10 cellular contexts compared by ENCODE assay signal in genomic region chr13:41588899-41589298, GRCh38.
DNase-seq lines count a peak whose midpoint lies in the region; ATAC-seq and TF ChIP-seq lines count a peak whose summit lies in the region.
"Had no signal": no experiment of that assay in that cellular context is flagged by ENCODE, and none has a peak within 500 bp of the region (broad histone marks: within the 10 kb centered on the region; RNA-seq: fewer than 3 reads in every experiment).

No MANE protein-coding gene starts in this region.

- WGBS in IMR-90 (ENCODE audit: extremely low coverage in 2 of 2, insufficient read length in 1 of 2), 2 experiments = no CpG with 5 or more reads among the region's 2 CpGs

- H4K8ac ChIP-seq in IMR-90 (ENCODE audit: low read depth in 2 of 2, low read length in 2 of 2) = no peak overlapping the region; a peak in 1 of 4 replicates

- H3K9me1 ChIP-seq in IMR-90 (ENCODE audit: insufficient read depth, low read length) = peaks cover 13% of the 10 kb centered on the region

- H3K23ac ChIP-seq in IMR-90 (ENCODE audit: low read depth, low read length) = no peak overlapping the region

- H3K36me3 ChIP-seq in IMR-90 (ENCODE audit: control insufficient read depth, insufficient read depth, low read length) = peaks cover 6% of the 10 kb centered on the region; the same call in 1 of the 2 replicates
- no peaks in the 10 kb centered on the region for H3K36me3 ChIP-seq in uterus

- peak; percentile 74 for DNase-seq in AG09319 (ENCODE audit: extremely low read depth, low read depth)
- DNase-seq in IMR-90 = peak; percentile 97
- DNase-seq in activated T-helper 1 cell treated with anti-CD3 and anti-CD28 coated beads, Interleukin-12 subunit alpha, Interleukin-12 subunit beta, Interleukin-2, Interleukin-4 antibody, amounts not matched to agents 30 ng/mL and 10 ng/mL and 1 ng/mL, durations not matched to agents 14 hours and 24 hours and 36 hours (ENCODE audit: low spot score) = no peak
- peak; percentile 94 for DNase-seq in kidney glomerular epithelial cell (lab: John Stamatoyannopoulos, UW)
- no peak for DNase-seq in uterus
- DNase-seq in mesenteric fat pad (ENCODE audit: low spot score) = no peak
- DNase-seq in KBM-7 = no peak
- DNase-seq: head of caudate nucleus, right lobe of liver had no signal

- no peak for TF ChIP-seq CTCF in AG09319 (IDR thresholded peaks at IDR 0.05; ENCODE audit: low read depth, low read length)
- TF ChIP-seq CTCF in IMR-90 (conservative IDR thresholded peaks at IDR 0.05; ENCODE audit: low read depth, low read length) = no peak
- no peak for TF ChIP-seq CTCF in uterus (IDR thresholded peaks at IDR 0.05)

- H3K9me3 ChIP-seq in IMR-90 (ENCODE audit: control insufficient read depth, insufficient read depth, low read length) (no peaks in the 10 kb centered on the region), uterus (no peaks in the 10 kb centered on the region)
- H3K9me3 ChIP-seq: right lobe of liver had no signal

- H3K27me3 ChIP-seq in IMR-90 (ENCODE audit: control insufficient read depth, insufficient read depth, low read length) (no peaks in the 10 kb centered on the region), uterus (no peaks in the 10 kb centered on the region)
- H3K27me3 ChIP-seq: right lobe of liver had no signal

- dilution Hi-C loops in IMR-90 (cut with HindIII; ENCODE audit: low sequenced_read_pairs, unreplicated experiment) = no loop called here

- no peak overlapping the region for H2AFZ ChIP-seq in IMR-90 (replicated peaks; ENCODE audit: low read length, poor library complexity)

- peak; percentile 96 for ATAC-seq in IMR-90 (ENCODE audit: low read depth)
- no peak for ATAC-seq in GM21786 (IDR thresholded peaks at IDR 0.05; ENCODE audit: unreplicated experiment)

- no peak overlapping the region for H3K14ac ChIP-seq in IMR-90 (replicated peaks; ENCODE audit: low read depth, low read length)

- H3K36me3 Mint-ChIP-seq in activated T-helper 1 cell treated with anti-CD3 and anti-CD28 coated beads, Interleukin-12 subunit alpha, Interleukin-12 subunit beta, Interleukin-2, Interleukin-4 antibody, amounts not matched to agents 30 ng/mL and 10 ng/mL and 1 ng/mL, durations not matched to agents 14 hours and 24 hours and 36 hours (ENCODE audit: low read depth) = peaks cover 13% of the 10 kb centered on the region

- H3K4me3 ChIP-seq in IMR-90 (ENCODE audit: insufficient read depth, low read depth, low read length) = no peak overlapping the region
- H3K4me3 ChIP-seq in uterus = no peak overlapping the region
- H3K4me3 ChIP-seq: right lobe of liver had no signal

- H3K27me3 Mint-ChIP-seq in activated T-helper 1 cell treated with anti-CD3 and anti-CD28 coated beads, Interleukin-12 subunit alpha, Interleukin-12 subunit beta, Interleukin-2, Interleukin-4 antibody, amounts not matched to agents 30 ng/mL and 10 ng/mL and 1 ng/mL, durations not matched to agents 14 hours and 24 hours and 36 hours (ENCODE audit: insufficient read depth) = no peaks in the 10 kb centered on the region

- no peaks in the 10 kb centered on the region for H4K20me1 ChIP-seq in IMR-90 (ENCODE audit: insufficient read depth, low read length)

- no peak overlapping the region for H3K56ac ChIP-seq in IMR-90 (ENCODE audit: extremely low read depth, insufficient read depth, low read length)

- BruUV-seq in IMR-90 (replicated peaks; lab: Mats Ljungman, UMichigan) = no TSS peak

- intact Hi-C loops in IMR-90 (cut with micrococcal nuclease) = no loop called here
- intact Hi-C loops in activated T-helper 1 cell treated with anti-CD3 and anti-CD28 coated beads, Interleukin-12 subunit alpha, Interleukin-12 subunit beta, Interleukin-2, Interleukin-4 antibody, amounts not matched to agents 30 ng/mL and 10 ng/mL and 1 ng/mL, durations not matched to agents 14 hours and 24 hours and 36 hours (cut with micrococcal nuclease) = no loop called here
- intact Hi-C loops in uterus (cut with DNase I; ENCODE audit: low total_unique reads) = no loop called here

- no peak overlapping the region for H3K18ac ChIP-seq in IMR-90 (ENCODE audit: low read depth, low read length)

- no peak overlapping the region for H4K5ac ChIP-seq in IMR-90 (ENCODE audit: low read depth, low read length)

- peak overlapping the region; percentile 88 for H2BK5ac ChIP-seq in IMR-90 (ENCODE audit: low read depth, low read length, poor library complexity, severe bottlenecking)

- CTCF ChIA-PET in IMR-90 (lab: Yijun Ruan, JAX) = interaction anchor here (1.1 kb wide), 1 partner anchor 130 kb away, joined by 3 read pairs; no protein-coding TSS in a partner anchor

- POLR2A ChIA-PET in IMR-90 (lab: Charles Lee; ENCODE audit: unreplicated experiment) = no interaction called here

- H3K4me3 Mint-ChIP-seq in activated T-helper 1 cell treated with anti-CD3 and anti-CD28 coated beads, Interleukin-12 subunit alpha, Interleukin-12 subunit beta, Interleukin-2, Interleukin-4 antibody, amounts not matched to agents 30 ng/mL and 10 ng/mL and 1 ng/mL, durations not matched to agents 14 hours and 24 hours and 36 hours = no peak overlapping the region

- no peak overlapping the region for H4K91ac ChIP-seq in IMR-90 (ENCODE audit: insufficient read depth, low read depth, low read length)

- H3K9me3 Mint-ChIP-seq in activated T-helper 1 cell treated with anti-CD3 and anti-CD28 coated beads, Interleukin-12 subunit alpha, Interleukin-12 subunit beta, Interleukin-2, Interleukin-4 antibody, amounts not matched to agents 30 ng/mL and 10 ng/mL and 1 ng/mL, durations not matched to agents 14 hours and 24 hours and 36 hours = no peaks in the 10 kb centered on the region

- TF ChIP-seq POLR2A in IMR-90 (IDR thresholded peaks at IDR 0.05; ENCODE audit: low read depth, low read length) = no peak
- no peak for TF ChIP-seq POLR2A in uterus (IDR thresholded peaks at IDR 0.05)

- peak; percentile 12; the same call in 1 of the 2 replicates for TF ChIP-seq RAD21 in IMR-90 (IDR thresholded peaks at IDR 0.05; ENCODE audit: low read length)

- no peak overlapping the region for H3K27ac ChIP-seq in IMR-90 (ENCODE audit: insufficient read depth, low read length)
- no peak overlapping the region for H3K27ac ChIP-seq in uterus
- H3K27ac ChIP-seq: right lobe of liver had no signal

- no peak overlapping the region for H3K9ac ChIP-seq in IMR-90 (ENCODE audit: low read depth, low read length)

- no peak overlapping the region for H2AK5ac ChIP-seq in IMR-90 (ENCODE audit: low read depth, low read length)

- no peaks in the 10 kb centered on the region; a peak in 1 of 4 replicates for H3K79me1 ChIP-seq in IMR-90 (ENCODE audit: low read depth in 1 of 2, low read length in 2 of 2)

- H2AK9ac ChIP-seq in IMR-90 (replicated peaks; ENCODE audit: low read depth, low read length, poor library complexity) = no peak overlapping the region

- H3K27ac Mint-ChIP-seq in activated T-helper 1 cell treated with anti-CD3 and anti-CD28 coated beads, Interleukin-12 subunit alpha, Interleukin-12 subunit beta, Interleukin-2, Interleukin-4 antibody, amounts not matched to agents 30 ng/mL and 10 ng/mL and 1 ng/mL, durations not matched to agents 14 hours and 24 hours and 36 hours = peak overlapping the region; percentile 60

- H3K4ac ChIP-seq in IMR-90 (ENCODE audit: low read depth, low read length) = no peak overlapping the region; the same call in 1 of the 2 replicates

- no peak overlapping the region for H3K4me2 ChIP-seq in IMR-90 (ENCODE audit: low read depth, low read length)

- no peak overlapping the region for H2BK20ac ChIP-seq in IMR-90 (ENCODE audit: low read depth, low read length)

- peaks cover 15% of the 10 kb centered on the region for H3K4me1 Mint-ChIP-seq in activated T-helper 1 cell treated with anti-CD3 and anti-CD28 coated beads, Interleukin-12 subunit alpha, Interleukin-12 subunit beta, Interleukin-2, Interleukin-4 antibody, amounts not matched to agents 30 ng/mL and 10 ng/mL and 1 ng/mL, durations not matched to agents 14 hours and 24 hours and 36 hours (ENCODE audit: low read depth)

- no peak overlapping the region for H2BK15ac ChIP-seq in IMR-90 (ENCODE audit: low read depth, low read length)

- in situ Hi-C loops in IMR-90 (cut with MboI; ENCODE audit: low sequenced_read_pairs) (no loop called here), KBM-7 (cut with MboI; ENCODE audit: low pct_unique_long_range_greater_than_20kb, low sequenced_read_pairs) (no loop called here)

- peaks cover 16% of the 10 kb centered on the region for H3K4me1 ChIP-seq in IMR-90 (ENCODE audit: control insufficient read depth, insufficient read depth, low read length)
- no peaks in the 10 kb centered on the region for H3K4me1 ChIP-seq in uterus
- H3K4me1 ChIP-seq: right lobe of liver had no signal

- peak overlapping the region; percentile 99; the same call in 1 of the 2 replicates for H2BK120ac ChIP-seq in IMR-90 (ENCODE audit: low read depth, low read length)

TF ChIP-seq in IMR-90, 13 proteins besides CTCF, POLR2A, EP300 and RAD21:
- peak; percentile 46; the same call in 1 of the 2 replicates for TF ChIP-seq BHLHE40 (IDR thresholded peaks at IDR 0.05; ENCODE audit: low read depth, low read length)
- TF ChIP-seq RCOR1 (IDR thresholded peaks at IDR 0.05; ENCODE audit: insufficient replicate concordance, low read length) = no peak
- TF ChIP-seq FOS (IDR thresholded peaks at IDR 0.05; ENCODE audit: low read depth, low read length) = peak; percentile 93
- peak; percentile 80 for TF ChIP-seq NFE2L2 (IDR thresholded peaks at IDR 0.05; ENCODE audit: low read depth, low read length)
- peak; percentile 93 for TF ChIP-seq MAFK (IDR thresholded peaks at IDR 0.05; ENCODE audit: low read depth, low read length)
- TF ChIP-seq MAZ (IDR thresholded peaks at IDR 0.05; ENCODE audit: borderline replicate concordance, low read depth, low read length) = 0 out of 2 replicates have a peak, but pooled peaks have one; percentile 34
- TF ChIP-seq SMC3 (IDR thresholded peaks at IDR 0.05; ENCODE audit: low read depth, low read length) = no peak

Comparison
In these comparisons a context has a peak if more than half of its experiments do, and no peak if none do; other contexts are left out.
1. DNase-seq: peak in AG09319 (single experiment), IMR-90 (single experiment) and kidney glomerular epithelial cell (single experiment); none in activated T-helper 1 cell treated with anti-CD3 and anti-CD28 coated beads, Interleukin-12 subunit alpha, Interleukin-12 subunit beta, Interleukin-2, Interleukin-4 antibody, amounts not matched to agents 30 ng/mL and 10 ng/mL and 1 ng/mL, durations not matched to agents 14 hours and 24 hours and 36 hours (single experiment), uterus (0 of 2), mesenteric fat pad (single experiment) and KBM-7 (single experiment).